13 cellular contexts compared by ENCODE assay signal in the genomic region with DNA sequence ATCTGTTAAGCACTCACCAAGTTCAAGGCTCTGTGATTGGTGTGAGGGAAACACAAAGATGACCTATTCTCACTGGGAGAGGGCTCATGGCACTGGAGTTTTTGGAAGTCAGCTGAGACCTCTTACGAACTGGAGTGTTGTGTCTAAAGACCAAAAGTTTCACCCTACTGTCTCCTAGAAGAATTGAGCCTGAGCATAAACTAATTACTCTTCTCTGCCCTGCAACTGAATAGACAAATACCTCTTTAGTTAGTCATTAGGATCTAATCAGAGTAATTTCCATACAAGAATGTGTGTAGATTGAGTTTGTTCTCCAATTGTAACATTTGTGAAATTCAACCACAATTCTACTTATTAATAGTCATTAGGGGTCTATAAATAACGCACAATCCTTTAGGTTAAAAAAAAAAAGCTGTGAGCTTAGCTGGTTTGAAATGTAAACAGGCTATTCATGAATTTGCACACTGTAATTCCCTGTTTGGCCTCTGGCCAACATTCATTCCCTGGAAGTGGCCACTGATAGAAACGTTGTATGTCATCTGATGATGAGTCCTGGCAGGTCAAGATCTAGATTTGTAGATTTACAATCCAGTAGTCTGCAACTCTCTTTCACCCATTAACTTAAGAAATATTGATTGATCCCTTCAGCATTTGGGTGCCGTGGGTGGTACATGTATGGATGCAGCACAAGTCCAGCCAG.
"Had no signal": no experiment of that assay in that cellular context is flagged by ENCODE, and none has a peak within 500 bp of the region (broad histone marks: within the 10 kb centered on the region; RNA-seq: fewer than 3 reads in every experiment).

No MANE protein-coding gene starts in this region.

- H3K4me1 ChIP-seq: ascending aorta, breast epithelium, stomach, testis had no signal

- H3K27me3 ChIP-seq: ascending aorta, breast epithelium, stomach, testis had no signal

- DNase-seq: activated CD4-positive, alpha-beta T cell treated with anti-CD3 and anti-CD28 coated beads, Interleukin-2, amount 50 U/mL, for 4 hours; activated gamma-delta T cell; cerebellar nuclear complex; effector CD4-positive, alpha-beta T cell; hippocampal formation; left cardiac atrium; stimulated activated CD4-positive, alpha-beta T cell treated with anti-CD3 and anti-CD28 coated beads, Interleukin-4, amount 100 ng/mL, for 24 hours; stomach; testis had no signal

- H3K9me3 ChIP-seq: ascending aorta, breast epithelium, stomach, testis had no signal

- H3K4me3 ChIP-seq: ascending aorta, breast epithelium, stomach, testis had no signal

- H3K36me3 ChIP-seq: ascending aorta, breast epithelium, stomach had no signal

- H3K27ac ChIP-seq: ascending aorta, breast epithelium, stomach, testis had no signal

- ATAC-seq: left cardiac atrium; sciatic nerve; stimulated activated effector memory CD8-positive, alpha-beta T cell treated with anti-CD3 and anti-CD28 coated beads, Interleukin-12 subunit alpha, Interleukin-12 subunit beta, amount 100 ng/mL, for 72 hours had no signal
